ENCODE assay signal across 23 cellular contexts in genomic region chr4:7858498-7858897, GRCh38.
A peak's percentile ranks its signal among the peaks of the same experiment; 100 is the strongest.
DNase-seq lines count a peak whose midpoint lies in the region; ATAC-seq, FAIRE-seq and TF ChIP-seq lines count a peak whose summit lies in the region.
"Had no signal": no experiment of that assay in that cellular context is flagged by ENCODE, and none has a peak within 500 bp of the region (broad histone marks: within the 10 kb centered on the region; RNA-seq: fewer than 3 reads in every experiment).

No MANE protein-coding gene starts in this region.

- peak overlapping the region; percentile 56; the same call in 1 of the 2 replicates for H3K9ac ChIP-seq in GM23248
- H3K9ac ChIP-seq in PC-3 (ENCODE audit: low read length) = no peak overlapping the region
- no peak overlapping the region for H3K9ac ChIP-seq in endodermal cell (ENCODE audit: extremely low read depth, low read length, poor library complexity, severe bottlenecking)

- intact Hi-C loops in PC-3 (cut with micrococcal nuclease) = no loop called here
- intact Hi-C loops in pancreas (cut with DNase I) = no loop called here

- no TSS peak for BruUV-seq in PC-3 (replicated peaks; lab: Mats Ljungman, UMichigan)

- WGBS in GM23248 (ENCODE audit: low coverage in 1 of 2, low lambda C conversion rate in 2 of 2, missing lambda C conversion rate in 2 of 2), 2 experiments = 76 to 85% methylated on average over 5 of the region's 5 CpGs
- WGBS in endodermal cell (ENCODE audit: insufficient coverage in 1 of 2, insufficient read length in 1 of 2), 2 experiments = 81 to 100% methylated on average over 2 to 5 of the region's 5 CpGs
- WGBS in pancreas, 2 donors = 81 to 82% methylated on average over 5 of the region's 5 CpGs

- H3K4me2 ChIP-seq in GM23248 (ENCODE audit: unreplicated experiment) (peak overlapping the region; percentile 14), PC-3 (ENCODE audit: low read length) (no peak overlapping the region), osteoblast (ENCODE audit: insufficient read depth, low read length) (peak overlapping the region; percentile 68)

- H3F3A ChIP-seq in GM23248 (ENCODE audit: insufficient read depth) (peaks cover 89% of the 10 kb centered on the region), PC-3 (ENCODE audit: low read length, unreplicated experiment) (peaks cover 11% of the 10 kb centered on the region)

- ATAC-seq in PC-3 (no peak), pancreas (no peak), HG02623 (IDR thresholded peaks at IDR 0.05; ENCODE audit: unreplicated experiment) (no peak)
- ATAC-seq: psoas muscle had no signal

- H2AFZ ChIP-seq in GM23248 (no peak overlapping the region), PC-3 (ENCODE audit: low read length) (no peak overlapping the region), osteoblast (ENCODE audit: low read length) (no peak overlapping the region)

- no peaks in the 10 kb centered on the region for H3K9me3 ChIP-seq in GM23248 (ENCODE audit: low read depth)
- no peaks in the 10 kb centered on the region for H3K9me3 ChIP-seq in PC-3 (ENCODE audit: low read length)
- no peaks in the 10 kb centered on the region for H3K9me3 ChIP-seq in endodermal cell (ENCODE audit: control insufficient read depth, low read length)
- no peaks in the 10 kb centered on the region for H3K9me3 ChIP-seq in osteoblast (ENCODE audit: low read depth, low read length)
- no peaks in the 10 kb centered on the region for H3K9me3 ChIP-seq in pancreas
- H3K9me3 ChIP-seq: BE2C, HAP-1, psoas muscle had no signal

- H3K27ac ChIP-seq in GM23248 (peak overlapping the region; percentile 82), PC-3 (ENCODE audit: low read length) (peak overlapping the region; percentile 72), endodermal cell (ENCODE audit: low read depth, low read length) (no peak overlapping the region), osteoblast (ENCODE audit: low read depth, low read length) (peak overlapping the region; percentile 96), pancreas (no peak overlapping the region)
- H3K27ac ChIP-seq: VCaP had no signal

- peaks cover 20% of the 10 kb centered on the region for H3K4me1 Mint-ChIP-seq in endodermal cell
- H3K4me1 Mint-ChIP-seq: IgD-negative memory B cell had no signal

- in situ Hi-C loops in GM23248 (cut with MboI) = no loop called here

- H3K36me3 ChIP-seq in GM23248 (ENCODE audit: low read depth) (peaks cover 35% of the 10 kb centered on the region), PC-3 (ENCODE audit: low read depth, low read length) (peaks cover 19% of the 10 kb centered on the region; the same call in 1 of the 2 replicates), endodermal cell (ENCODE audit: control insufficient read depth, insufficient read depth, low read length) (peaks cover 43% of the 10 kb centered on the region), osteoblast (ENCODE audit: insufficient read depth, low read length) (peaks cover 69% of the 10 kb centered on the region), pancreas (no peaks in the 10 kb centered on the region)
- H3K36me3 ChIP-seq: HAP-1 had no signal

- peaks cover 86% of the 10 kb centered on the region for H3K79me2 ChIP-seq in GM23248 (ENCODE audit: insufficient read depth)
- peaks cover 84% of the 10 kb centered on the region for H3K79me2 ChIP-seq in PC-3 (ENCODE audit: low read length)
- H3K79me2 ChIP-seq in osteoblast (ENCODE audit: insufficient read depth, low read length) = peaks cover 82% of the 10 kb centered on the region

- H3K36me3 Mint-ChIP-seq in endodermal cell (ENCODE audit: low read depth) = peaks cover 30% of the 10 kb centered on the region
- H3K36me3 Mint-ChIP-seq: IgD-negative memory B cell had no signal

- peaks cover 65% of the 10 kb centered on the region for H3K4me1 ChIP-seq in GM23248 (ENCODE audit: insufficient read depth)
- peaks cover 59% of the 10 kb centered on the region for H3K4me1 ChIP-seq in PC-3 (ENCODE audit: insufficient read depth, low read length)
- peaks cover 5% of the 10 kb centered on the region for H3K4me1 ChIP-seq in endodermal cell (ENCODE audit: control insufficient read depth, insufficient read depth, low read length)
- H3K4me1 ChIP-seq in osteoblast (ENCODE audit: insufficient read depth, low read length) = peaks cover 71% of the 10 kb centered on the region
- no peaks in the 10 kb centered on the region for H3K4me1 ChIP-seq in pancreas

- no peaks in the 10 kb centered on the region for H3K9me3 Mint-ChIP-seq in endodermal cell

- H3K27me3 ChIP-seq in GM23248 (replicated peaks; ENCODE audit: insufficient read depth) (no peaks in the 10 kb centered on the region), PC-3 (ENCODE audit: low read length) (no peaks in the 10 kb centered on the region), endodermal cell (ENCODE audit: control insufficient read depth, insufficient read depth, low read length, poor library complexity, severe bottlenecking) (no peaks in the 10 kb centered on the region), osteoblast (ENCODE audit: insufficient read depth, low read length) (no peaks in the 10 kb centered on the region), pancreas (no peaks in the 10 kb centered on the region)
- H3K27me3 ChIP-seq: BE2C had no signal

- FAIRE-seq in pancreas (lab: Jason Lieb, UNC) = no peak
- FAIRE-seq: G401.6, small intestine had no signal

- H3K9me2 ChIP-seq in GM23248 (ENCODE audit: insufficient read depth) (no peaks in the 10 kb centered on the region), PC-3 (replicated peaks; ENCODE audit: low read length) (no peaks in the 10 kb centered on the region)

- H3K27me3 Mint-ChIP-seq in endodermal cell (ENCODE audit: insufficient read depth) = no peaks in the 10 kb centered on the region

- H3K4me3 Mint-ChIP-seq in endodermal cell = no peak overlapping the region
- H3K4me3 Mint-ChIP-seq: IgD-negative memory B cell had no signal

- DNase-seq in GM23248 = no peak
- DNase-seq in PC-3 = no peak
- no peak for DNase-seq in endodermal cell
- no peak for DNase-seq in osteoblast (ENCODE audit: insufficient read length, low spot score, missing footprints)
- DNase-seq in AG08396 (ENCODE audit: low spot score) = no peak
- DNase-seq in pancreas = no peak
- DNase-seq: activated CD4-positive, alpha-beta T cell treated with anti-CD3 and anti-CD28 coated beads, Interleukin-2, amount 50 U/mL, for 1 hour; activated CD8-positive, alpha-beta memory T cell treated with anti-CD3 and anti-CD28 coated beads, Interleukin-2, amount 50 U/mL, for 4 hours; BE2C; cortex of kidney; islet precursor cell; NCI-H1092 treated with DMSO at 0.1 percent for 48 hours; NCI-H187 treated with DMSO at 0.1 percent for 48 hours; NCI-H69; psoas muscle; small intestine; stimulated activated CD4-positive, alpha-beta T cell treated with anti-CD3 and anti-CD28 coated beads, Interleukin-2, amount 100 ng/mL, for 24 hours; trophoblast cell had no signal

- CTCF ChIA-PET in PC-3 (lab: Charles Lee) = no interaction called here

- no peaks in the 10 kb centered on the region for H4K20me1 ChIP-seq in GM23248 (ENCODE audit: insufficient read depth)
- H4K20me1 ChIP-seq in PC-3 (ENCODE audit: low read length) = no peaks in the 10 kb centered on the region
- no peaks in the 10 kb centered on the region for H4K20me1 ChIP-seq in osteoblast (ENCODE audit: insufficient read depth, low read length)

- POLR2A ChIA-PET in PC-3 (lab: Charles Lee; ENCODE audit: unreplicated experiment) = no interaction called here

- H3K27ac Mint-ChIP-seq in endodermal cell = peak overlapping the region; percentile 59
- H3K27ac Mint-ChIP-seq: IgD-negative memory B cell had no signal

- no peak overlapping the region for H3K4me3 ChIP-seq in GM23248
- H3K4me3 ChIP-seq in PC-3 (ENCODE audit: low read length) = no peak overlapping the region
- no peak overlapping the region for H3K4me3 ChIP-seq in endodermal cell (ENCODE audit: low read length)
- no peak overlapping the region for H3K4me3 ChIP-seq in osteoblast (ENCODE audit: insufficient read depth, low read length)
- no peak overlapping the region for H3K4me3 ChIP-seq in pancreas
- H3K4me3 ChIP-seq: HAP-1 had no signal

- TF ChIP-seq CTCF in PC-3 (conservative IDR thresholded peaks at IDR 0.05; ENCODE audit: low read depth, low read length) (no peak), endodermal cell (conservative IDR thresholded peaks at IDR 0.05) (no peak), osteoblast (IDR thresholded peaks at IDR 0.05; ENCODE audit: extremely low read depth, low read depth, low read length) (no peak), pancreas (IDR thresholded peaks at IDR 0.05) (no peak)

Comparison
In these comparisons a context has a peak if more than half of its experiments do, and no peak if none do; other contexts are left out.
1. H3K27ac ChIP-seq: peak in GM23248 (single experiment), PC-3 (single experiment) and osteoblast (single experiment); none in endodermal cell (single experiment) and pancreas (0 of 4).